17 cellular contexts compared by ENCODE assay signal in the genomic region with DNA sequence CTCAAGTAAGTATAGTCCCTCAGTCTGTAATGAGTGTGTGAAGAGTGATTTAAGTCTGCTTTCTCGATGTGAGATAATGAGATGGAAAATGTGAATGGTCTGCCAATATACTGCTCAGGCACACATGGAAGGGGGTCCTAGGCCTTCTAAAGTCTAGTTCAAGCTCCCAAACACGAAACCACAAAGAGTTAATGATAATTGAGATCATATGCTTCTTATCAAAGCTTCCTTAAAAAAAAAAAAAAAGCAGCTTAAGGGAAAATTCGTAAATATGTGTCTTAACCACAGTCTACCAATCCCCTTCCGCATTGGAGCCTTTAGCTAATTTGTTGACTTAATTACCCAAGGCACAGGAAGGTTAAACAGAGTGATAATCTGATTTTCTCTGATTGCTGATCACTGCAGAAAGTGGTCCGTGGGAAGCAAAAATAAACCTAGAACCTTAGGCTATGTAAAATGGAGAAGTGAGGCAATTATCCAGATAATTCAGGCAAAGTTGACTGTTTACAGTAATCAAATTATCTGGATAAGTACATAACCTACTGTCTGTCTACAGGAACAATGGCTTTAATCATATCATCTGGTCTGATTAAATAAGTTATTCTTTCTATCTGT.
"Had no signal": no experiment of that assay in that cellular context is flagged by ENCODE, and none has a peak within 500 bp of the region (broad histone marks: within the 10 kb centered on the region; RNA-seq: fewer than 3 reads in every experiment).

No MANE protein-coding gene starts in this region.

- H3K4me1 Mint-ChIP-seq: activated naive CD8-positive, alpha-beta T cell treated with anti-CD3 and anti-CD28 coated beads, Interleukin-2, amount 10 ng/mL, durations not matched to agents 7 days and 5 days; brain; central memory CD8-positive, alpha-beta T cell; naive B cell; stimulated activated naive B cell treated with anti-CD40 and anti-IgM and Interleukin-4, amounts not matched to agents 10 μg/mL and 1 μg/mL and 100 μg/mL, for 72 hours had no signal

- ATAC-seq: activated CD4-positive, CD25-positive, alpha-beta regulatory T cell treated with anti-CD3 and anti-CD28 coated beads, Interleukin-2, amount 50 U/mL, for 24 hours; heart left ventricle; left cardiac atrium; stimulated activated naive B cell treated with anti-CD40 and anti-IgM and Interleukin-4, amounts not matched to agents 10 μg/mL and 1 μg/mL and 100 μg/mL, for 72 hours had no signal

- H3K27ac ChIP-seq: epithelial cell of prostate, heart left ventricle, parathyroid adenoma, tibial artery had no signal

- H3K9me3 Mint-ChIP-seq: activated naive CD8-positive, alpha-beta T cell treated with anti-CD3 and anti-CD28 coated beads, Interleukin-2, amount 10 ng/mL, durations not matched to agents 7 days and 5 days; brain; naive B cell; stimulated activated naive B cell treated with anti-CD40 and anti-IgM and Interleukin-4, amounts not matched to agents 10 μg/mL and 1 μg/mL and 100 μg/mL, for 72 hours had no signal

- H3K36me3 Mint-ChIP-seq: activated naive CD8-positive, alpha-beta T cell treated with anti-CD3 and anti-CD28 coated beads, Interleukin-2, amount 10 ng/mL, durations not matched to agents 7 days and 5 days; brain; naive B cell; stimulated activated naive B cell treated with anti-CD40 and anti-IgM and Interleukin-4, amounts not matched to agents 10 μg/mL and 1 μg/mL and 100 μg/mL, for 72 hours had no signal

- H3K27me3 ChIP-seq: heart left ventricle, tibial artery had no signal

- H3K4me1 ChIP-seq: heart left ventricle, parathyroid adenoma, tibial artery had no signal

- H3K4me3 Mint-ChIP-seq: activated naive CD8-positive, alpha-beta T cell treated with anti-CD3 and anti-CD28 coated beads, Interleukin-2, amount 10 ng/mL, durations not matched to agents 7 days and 5 days; activated T-helper 1 cell treated with anti-CD3 and anti-CD28 coated beads, Interleukin-12 subunit alpha, Interleukin-12 subunit beta, Interleukin-2, Interleukin-4 antibody, amounts not matched to agents 30 ng/mL and 10 ng/mL and 1 ng/mL, durations not matched to agents 14 hours and 24 hours and 36 hours; brain; central memory CD8-positive, alpha-beta T cell; naive B cell; stimulated activated naive B cell treated with anti-CD40 and anti-IgM and Interleukin-4, amounts not matched to agents 10 μg/mL and 1 μg/mL and 100 μg/mL, for 72 hours had no signal

- H3K27ac Mint-ChIP-seq: activated naive CD8-positive, alpha-beta T cell treated with anti-CD3 and anti-CD28 coated beads, Interleukin-2, amount 10 ng/mL, durations not matched to agents 7 days and 5 days; activated T-helper 1 cell treated with anti-CD3 and anti-CD28 coated beads, Interleukin-12 subunit alpha, Interleukin-12 subunit beta, Interleukin-2, Interleukin-4 antibody, amounts not matched to agents 30 ng/mL and 10 ng/mL and 1 ng/mL, durations not matched to agents 14 hours and 24 hours and 36 hours; brain; naive B cell; stimulated activated naive B cell treated with anti-CD40 and anti-IgM and Interleukin-4, amounts not matched to agents 10 μg/mL and 1 μg/mL and 100 μg/mL, for 72 hours had no signal

- H3K4me3 ChIP-seq: heart left ventricle, tibial artery had no signal

- H3K79me2 ChIP-seq: parathyroid adenoma had no signal

- H3K9ac ChIP-seq: parathyroid adenoma had no signal

- H3K36me3 ChIP-seq: heart left ventricle, tibial artery had no signal

- H3K27me3 Mint-ChIP-seq: activated naive CD8-positive, alpha-beta T cell treated with anti-CD3 and anti-CD28 coated beads, Interleukin-2, amount 10 ng/mL, durations not matched to agents 7 days and 5 days; brain; central memory CD8-positive, alpha-beta T cell; naive B cell; stimulated activated naive B cell treated with anti-CD40 and anti-IgM and Interleukin-4, amounts not matched to agents 10 μg/mL and 1 μg/mL and 100 μg/mL, for 72 hours had no signal

- H3K9me3 ChIP-seq: heart left ventricle, tibial artery had no signal

- DNase-seq: activated CD4-positive, alpha-beta T cell treated with anti-CD3 and anti-CD28 coated beads, Interleukin-2, amount 50 U/mL, for 1 hour; activated naive CD4-positive, alpha-beta T cell; activated naive CD8-positive, alpha-beta T cell treated with anti-CD3 and anti-CD28 coated beads, Interleukin-2, amount 10 ng/mL, durations not matched to agents 7 days and 5 days; cortex of kidney; effector CD4-positive, alpha-beta T cell; heart left ventricle; left cardiac atrium; naive B cell; stimulated activated naive B cell treated with anti-CD40 and anti-IgM and Interleukin-4, amounts not matched to agents 10 μg/mL and 1 μg/mL and 100 μg/mL, for 72 hours; T-helper 2 cell; tibial artery had no signal

- H2AFZ ChIP-seq: parathyroid adenoma had no signal
